Comparison of ENCODE assay signal across 14 cellular contexts in genomic region chr17:47852113-47852949, GRCh38. TPM values are rescaled to one million over a fixed set of nuclear protein-coding genes. Genes with fewer than 3 reads are reported as not detected.
DNase-seq lines count a peak whose midpoint lies in the region; ATAC-seq and TF ChIP-seq lines count a peak whose summit lies in the region.
"Had no signal": no experiment of that assay in that cellular context is flagged by ENCODE, and none has a peak within 500 bp of the region (broad histone marks: within the 10 kb centered on the region; RNA-seq: fewer than 3 reads in every experiment).

No MANE protein-coding gene starts in this region.

- H3K27me3 Mint-ChIP-seq in activated T-cell treated with anti-CD3 and anti-CD28 coated beads, Interleukin-2, amount 50 U/mL, for 4 hours (ENCODE audit: low read depth), result peaks cover 71% of the 10 kb centered on the region
- H3K27me3 Mint-ChIP-seq in activated T-cell treated with anti-CD3 and anti-CD28 coated beads, Interleukin-2, amount 50 U/mL, for 24 hours, result peaks cover 90% of the 10 kb centered on the region
- H3K27me3 Mint-ChIP-seq in activated naive CD8-positive, alpha-beta T cell, result peaks cover 47% of the 10 kb centered on the region
- peaks cover 81 to 95% of the 10 kb centered on the region in 2 donors for H3K27me3 Mint-ChIP-seq in stimulated activated naive B cell treated with anti-CD40 and anti-IgM and Interleukin-4, amounts not matched to agents 10 μg/mL and 1 μg/mL and 100 μg/mL, for 72 hours

- no peaks in the 10 kb centered on the region for H3K27me3 ChIP-seq in WERI-Rb-1 (ENCODE audit: insufficient read depth, low read depth, severe bottlenecking)

- H3K36me3 Mint-ChIP-seq in activated T-cell treated with anti-CD3 and anti-CD28 coated beads, Interleukin-2, amount 50 U/mL, for 4 hours (ENCODE audit: insufficient read depth), result no peaks in the 10 kb centered on the region
- no peaks in the 10 kb centered on the region for H3K36me3 Mint-ChIP-seq in activated T-cell treated with anti-CD3 and anti-CD28 coated beads, Interleukin-2, amount 50 U/mL, for 24 hours (ENCODE audit: low read depth)
- H3K36me3 Mint-ChIP-seq in activated naive CD8-positive, alpha-beta T cell, result no peaks in the 10 kb centered on the region
- no peaks in the 10 kb centered on the region for H3K36me3 Mint-ChIP-seq in stimulated activated naive B cell treated with anti-CD40 and anti-IgM and Interleukin-4, amounts not matched to agents 10 μg/mL and 1 μg/mL and 100 μg/mL, for 72 hours

- H3K9me3 ChIP-seq in WERI-Rb-1 (ENCODE audit: severe bottlenecking), result no peaks in the 10 kb centered on the region
- H3K9me3 ChIP-seq: neutrophil had no signal

- peak overlapping the region; percentile 11 for H3K4me3 Mint-ChIP-seq in activated T-cell treated with anti-CD3 and anti-CD28 coated beads, Interleukin-2, amount 50 U/mL, for 4 hours
- no peak overlapping the region for H3K4me3 Mint-ChIP-seq in activated T-cell treated with anti-CD3 and anti-CD28 coated beads, Interleukin-2, amount 50 U/mL, for 24 hours
- peak overlapping the region; percentile 66 for H3K4me3 Mint-ChIP-seq in activated naive CD8-positive, alpha-beta T cell
- peak overlapping the region; percentile 56 to 60 for H3K4me3 Mint-ChIP-seq in stimulated activated naive B cell treated with anti-CD40 and anti-IgM and Interleukin-4, amounts not matched to agents 10 μg/mL and 1 μg/mL and 100 μg/mL, for 72 hours
- H3K4me3 Mint-ChIP-seq: activated naive CD4-positive, alpha-beta T cell treated with anti-CD3 and anti-CD28 coated beads for 36 hours had no signal

- no peak for ATAC-seq in activated T-cell treated with anti-CD3 and anti-CD28 coated beads, Interleukin-2, amount 50 U/mL, for 4 hours
- peak in 1 of 2 donors; percentile 36 for ATAC-seq in stimulated activated naive B cell treated with anti-CD40 and anti-IgM and Interleukin-4, amounts not matched to agents 10 μg/mL and 1 μg/mL and 100 μg/mL, for 72 hours (replicated peaks)

- DNase-seq in activated T-cell treated with anti-CD3 and anti-CD28 coated beads, Interleukin-2, amount 50 U/mL, for 4 hours, result no peak
- DNase-seq in activated T-cell treated with anti-CD3 and anti-CD28 coated beads, Interleukin-2, amount 50 U/mL, for 24 hours, result no peak
- DNase-seq in iPS-NIHi11 (ENCODE audit: low spot score) (peak; percentile 46), cerebellum (ENCODE audit: low spot score) (no peak), WERI-Rb-1 (no peak), cerebellar nuclear complex (lab: John Stamatoyannopoulos, UW) (no peak)
- DNase-seq in stimulated activated naive B cell treated with anti-CD40 and anti-IgM and Interleukin-4, amounts not matched to agents 10 μg/mL and 1 μg/mL and 100 μg/mL, for 72 hours, result no peak
- DNase-seq: activated CD4-positive, alpha-beta T cell treated with anti-CD3 and anti-CD28 coated beads, Interleukin-2, amount 50 U/mL, for 4 hours; activated naive CD4-positive, alpha-beta T cell treated with anti-CD3 and anti-CD28 coated beads for 36 hours; cortex of kidney; IMR-90; NCI-H2029 treated with DMSO at 0.1 percent for 48 hours had no signal

- no peaks in the 10 kb centered on the region for H3K9me3 Mint-ChIP-seq in activated T-cell treated with anti-CD3 and anti-CD28 coated beads, Interleukin-2, amount 50 U/mL, for 4 hours
- H3K9me3 Mint-ChIP-seq in activated T-cell treated with anti-CD3 and anti-CD28 coated beads, Interleukin-2, amount 50 U/mL, for 24 hours, result no peaks in the 10 kb centered on the region
- H3K9me3 Mint-ChIP-seq in activated naive CD8-positive, alpha-beta T cell (ENCODE audit: low read depth), result no peaks in the 10 kb centered on the region
- H3K9me3 Mint-ChIP-seq in stimulated activated naive B cell treated with anti-CD40 and anti-IgM and Interleukin-4, amounts not matched to agents 10 μg/mL and 1 μg/mL and 100 μg/mL, for 72 hours, result no peaks in the 10 kb centered on the region
- H3K9me3 Mint-ChIP-seq: activated naive CD4-positive, alpha-beta T cell treated with anti-CD3 and anti-CD28 coated beads for 36 hours had no signal

- no peak for TF ChIP-seq CTCF in WERI-Rb-1 (IDR thresholded peaks at IDR 0.05; ENCODE audit: low read depth, low read length)

- H3K36me3 ChIP-seq in WERI-Rb-1, result peaks cover 7% of the 10 kb centered on the region
- H3K36me3 ChIP-seq: neutrophil had no signal

- H3K27ac ChIP-seq in WERI-Rb-1, result no peak overlapping the region
- H3K27ac ChIP-seq: neutrophil had no signal

- H3K4me3 ChIP-seq in WERI-Rb-1 (ENCODE audit: low read depth, low read length), result no peak overlapping the region

- H3K4me1 Mint-ChIP-seq in activated T-cell treated with anti-CD3 and anti-CD28 coated beads, Interleukin-2, amount 50 U/mL, for 4 hours (ENCODE audit: low read depth), result peaks cover 16% of the 10 kb centered on the region
- H3K4me1 Mint-ChIP-seq in activated T-cell treated with anti-CD3 and anti-CD28 coated beads, Interleukin-2, amount 50 U/mL, for 24 hours (ENCODE audit: low read depth), result peaks cover 17% of the 10 kb centered on the region
- peaks cover 19% of the 10 kb centered on the region for H3K4me1 Mint-ChIP-seq in activated naive CD8-positive, alpha-beta T cell (ENCODE audit: low read depth)
- peaks cover 21 to 29% of the 10 kb centered on the region in 2 donors for H3K4me1 Mint-ChIP-seq in stimulated activated naive B cell treated with anti-CD40 and anti-IgM and Interleukin-4, amounts not matched to agents 10 μg/mL and 1 μg/mL and 100 μg/mL, for 72 hours

- no peak overlapping the region for H3K27ac Mint-ChIP-seq in activated T-cell treated with anti-CD3 and anti-CD28 coated beads, Interleukin-2, amount 50 U/mL, for 24 hours
- no peak overlapping the region for H3K27ac Mint-ChIP-seq in activated naive CD8-positive, alpha-beta T cell
- H3K27ac Mint-ChIP-seq in stimulated activated naive B cell treated with anti-CD40 and anti-IgM and Interleukin-4, amounts not matched to agents 10 μg/mL and 1 μg/mL and 100 μg/mL, for 72 hours, result no peak overlapping the region
- H3K27ac Mint-ChIP-seq: activated naive CD4-positive, alpha-beta T cell treated with anti-CD3 and anti-CD28 coated beads for 36 hours had no signal

RNA-seq across cellular contexts. Expression of gene SP6, which starts 1.4 kb away (rescaled TPM):
- total RNA-seq in activated T-cell treated with anti-CD3 and anti-CD28 coated beads, Interleukin-2, amount 50 U/mL, for 4 hours, result under 1 TPM; 0.05 to 0.08 (median 0.05) TPM
- 0.45 TPM for total RNA-seq in cerebellum

RNA-seq across cellular contexts. Expression of gene SCRN2, which starts 11.3 kb away (rescaled TPM):
- total RNA-seq in activated T-cell treated with anti-CD3 and anti-CD28 coated beads, Interleukin-2, amount 50 U/mL, for 4 hours, result 10 to 100 TPM; 13.9 to 15.6 (median 14.5) TPM
- total RNA-seq in cerebellum, result 21.8 TPM

RNA-seq across cellular contexts. Expression of gene LRRC46, which starts 20.9 kb away (rescaled TPM):
- total RNA-seq in activated T-cell treated with anti-CD3 and anti-CD28 coated beads, Interleukin-2, amount 50 U/mL, for 4 hours, result under 1 TPM; 0.27 to 0.63 (median 0.29) TPM
- total RNA-seq in cerebellum, result not detected
- total RNA-seq: IMR-90 had no signal

RNA-seq across cellular contexts. Expression of gene MRPL10, which starts 21.0 kb away (rescaled TPM):
- 10 to 100 TPM; 56.6 to 62.1 (median 58.6) TPM for total RNA-seq in activated T-cell treated with anti-CD3 and anti-CD28 coated beads, Interleukin-2, amount 50 U/mL, for 4 hours
- total RNA-seq in cerebellum, result 10.7 TPM

RNA-seq across cellular contexts. Expression of gene OSBPL7, which starts 30.7 kb away (rescaled TPM):
- 1 to 10 TPM; 8.1 to 9.3 (median 9.0) TPM for total RNA-seq in activated T-cell treated with anti-CD3 and anti-CD28 coated beads, Interleukin-2, amount 50 U/mL, for 4 hours
- 8.4 TPM for total RNA-seq in cerebellum
